In the genomic region with DNA sequence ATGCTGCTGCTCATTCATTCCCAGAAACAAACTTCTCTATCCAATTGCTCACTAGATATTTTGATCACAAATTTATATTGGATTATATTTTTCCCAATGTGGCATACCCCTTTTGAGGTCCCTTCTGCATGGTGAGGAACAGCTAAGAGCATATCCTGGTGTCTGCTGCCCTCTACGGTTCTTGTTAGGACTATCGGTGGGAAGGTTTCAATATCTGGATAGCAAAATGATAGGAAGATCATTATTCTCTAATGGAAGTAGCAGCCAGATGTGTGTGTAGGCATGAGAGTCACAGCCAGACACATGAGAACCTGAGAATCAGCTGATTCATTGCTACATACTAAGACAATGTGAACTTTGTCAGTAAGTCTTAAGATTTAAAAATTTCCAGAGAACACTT, we compare ENCODE assay signal across 8 cellular contexts.
DNase-seq lines count a peak whose midpoint lies in the region; ATAC-seq, FAIRE-seq and TF ChIP-seq lines count a peak whose summit lies in the region.

No MANE protein-coding gene starts in this region.

- intact Hi-C loops in lower lobe of right lung (cut with DNase I), result no loop called here

- H3K4me1 ChIP-seq in lower lobe of right lung, result no peaks in the 10 kb centered on the region

- ATAC-seq in lower lobe of right lung, result peak in 1 of 2 donors; percentile 43

- no peak overlapping the region for H3K27ac ChIP-seq in lower lobe of right lung

- H3K4me3 ChIP-seq in MG63, result no peak overlapping the region
- no peak overlapping the region for H3K4me3 ChIP-seq in lower lobe of right lung

- H3K9me3 ChIP-seq in MG63 (no peaks in the 10 kb centered on the region), lower lobe of right lung (no peaks in the 10 kb centered on the region)

- DNase-seq in ELR (ENCODE audit: low read depth) (peak; percentile 68), MG63 (peak; percentile 10), astrocyte of the hippocampus (ENCODE audit: low read depth, low spot score) (peak; percentile 42), lower lobe of right lung (no peak), retina (no peak), GM12891 (ENCODE audit: insufficient read length, low spot score) (no peak)
- no peak for DNase-seq in stimulated activated CD4-positive, alpha-beta T cell treated with anti-CD3 and anti-CD28 coated beads, Interleukin-4, amount 100 ng/mL, for 1 hour
- DNase-seq in stimulated activated CD8-positive, alpha-beta memory T cell treated with anti-CD3 and anti-CD28 coated beads, Interleukin-4, amount 100 ng/mL, for 48 hours, result no peak

- H3K27me3 ChIP-seq in MG63 (no peaks in the 10 kb centered on the region), lower lobe of right lung (ENCODE audit: low read depth) (no peaks in the 10 kb centered on the region)

- no peak for TF ChIP-seq POLR2A in GM12891 (IDR thresholded peaks at IDR 0.05; ENCODE audit: low read depth, low read length)

- H3K36me3 ChIP-seq in MG63 (no peaks in the 10 kb centered on the region), lower lobe of right lung (no peaks in the 10 kb centered on the region)

- no peak for FAIRE-seq in GM12891 (lab: Jason Lieb, UNC)

- TF ChIP-seq CTCF in lower lobe of right lung (IDR thresholded peaks at IDR 0.05), result peak; percentile 28

TF ChIP-seq in GM12891, 5 proteins besides CTCF, POLR2A, EP300 and RAD21:
- TF ChIP-seq PAX5 (IDR thresholded peaks at IDR 0.05; ENCODE audit: insufficient read depth, low read length, severe bottlenecking) (no peak), TAF1 (IDR thresholded peaks at IDR 0.05; ENCODE audit: low read depth, low read length) (no peak), POLR2AphosphoS5 (IDR thresholded peaks at IDR 0.05; ENCODE audit: low read depth, low read length) (no peak), POU2F2 (IDR thresholded peaks at IDR 0.05; ENCODE audit: low read depth, low read length) (no peak), SPI1 (IDR thresholded peaks at IDR 0.05; ENCODE audit: low read depth, low read length) (no peak)

Comparison
In these comparisons a context has a peak if more than half of its experiments do, and no peak if none do; other contexts are left out.
1. DNase-seq: peak in ELR (single experiment), MG63 (single experiment) and astrocyte of the hippocampus (single experiment); none in lower lobe of right lung (single experiment), stimulated activated CD4-positive, alpha-beta T cell treated with anti-CD3 and anti-CD28 coated beads, Interleukin-4, amount 100 ng/mL, for 1 hour (single experiment), retina (single experiment), GM12891 (single experiment) and stimulated activated CD8-positive, alpha-beta memory T cell treated with anti-CD3 and anti-CD28 coated beads, Interleukin-4, amount 100 ng/mL, for 48 hours (single experiment).